In the genomic region with DNA sequence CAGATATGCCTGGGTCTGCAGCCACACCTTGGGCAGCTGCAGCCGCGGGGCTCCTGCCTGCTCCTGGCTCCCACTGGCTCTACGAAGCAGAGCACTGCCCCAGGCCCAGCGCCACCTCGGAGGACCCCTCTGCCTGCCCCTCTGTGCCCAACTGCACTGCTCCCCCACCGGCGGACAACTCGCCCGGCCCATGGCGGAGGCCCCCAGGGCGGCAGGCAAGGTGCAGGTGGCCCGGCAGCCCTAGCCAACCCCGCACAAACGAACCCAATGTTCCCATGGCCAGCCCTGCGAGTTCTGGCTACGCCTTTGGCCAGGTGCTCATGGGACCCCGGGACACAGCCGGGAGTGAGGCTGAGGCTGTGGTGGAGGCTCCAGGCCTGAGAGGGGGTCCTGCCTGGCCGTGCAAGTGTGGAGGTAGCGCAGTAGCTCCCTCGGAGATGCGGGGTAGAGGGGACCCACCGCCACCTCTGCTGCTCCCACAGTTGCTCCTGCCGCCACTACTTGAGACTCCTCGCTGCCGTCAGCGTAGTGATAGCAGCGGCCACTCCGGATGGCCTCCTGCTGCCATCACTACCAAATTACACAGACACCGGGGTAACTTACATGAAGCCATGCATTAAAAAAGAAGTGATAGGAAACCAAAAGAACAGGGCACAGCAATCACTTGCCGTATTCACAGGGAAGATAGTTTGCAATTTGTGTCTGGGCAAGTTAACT, we compare ENCODE assay signal across 25 cellular contexts.
DNase-seq lines count a peak whose midpoint lies in the region; ATAC-seq, FAIRE-seq and TF ChIP-seq lines count a peak whose summit lies in the region.
"Had no signal": no experiment of that assay in that cellular context is flagged by ENCODE, and none has a peak within 500 bp of the region (broad histone marks: within the 10 kb centered on the region; RNA-seq: fewer than 3 reads in every experiment).

No MANE protein-coding gene starts in this region.

- H3K9me3 Mint-ChIP-seq in activated CD4-positive, alpha-beta T cell treated with anti-CD3 and anti-CD28 coated beads, Interleukin-2, amount 10 ng/mL, durations not matched to agents 24 days and 14 days: peaks cover 15% of the 10 kb centered on the region
- no peaks in the 10 kb centered on the region for H3K9me3 Mint-ChIP-seq in activated naive CD8-positive, alpha-beta T cell treated with anti-CD3 and anti-CD28 coated beads for 36 hours

- TF ChIP-seq EP300 in H1 (IDR thresholded peaks at IDR 0.05; ENCODE audit: borderline replicate concordance in 1 of 2, low read depth in 2 of 2, low read length in 2 of 2): no peak

- H3K56ac ChIP-seq in H1 (replicated peaks; ENCODE audit: insufficient read length, low read depth, low read length): no peak overlapping the region

- H3K23me2 ChIP-seq in H1 (ENCODE audit: low read depth, low read length): no peaks in the 10 kb centered on the region

- no peak overlapping the region for H2BK20ac ChIP-seq in H1 (ENCODE audit: low read length)

- H3K14ac ChIP-seq in H1 (ENCODE audit: insufficient read length): no peak overlapping the region
- peak overlapping the region; percentile 82 for H3K14ac ChIP-seq in neuronal stem cell (ENCODE audit: low read length)

- TF ChIP-seq CTCF in H1 (IDR thresholded peaks at IDR 0.05; ENCODE audit: control extremely low read depth in 1 of 3, insufficient read depth in 1 of 3, low read depth in 1 of 3, low read length in 3 of 3): no peak

- H3K9ac ChIP-seq in H1 (replicated peaks in 1 of 4; ENCODE audit: extremely low read depth in 1 of 4, low read depth in 3 of 4, low read length in 3 of 4): no peak overlapping the region
- H3K9ac ChIP-seq in neuronal stem cell (ENCODE audit: low read depth, low read length, poor library complexity): no peak overlapping the region
- H3K9ac ChIP-seq: BLaER1, GM23248 had no signal

- H4K91ac ChIP-seq in H1 (replicated peaks; ENCODE audit: insufficient read length, low read length) (no peak overlapping the region), neuronal stem cell (ENCODE audit: low read depth, low read length, poor library complexity) (no peak overlapping the region)

- H3K23ac ChIP-seq in H1 (ENCODE audit: insufficient read length) (no peak overlapping the region), neuronal stem cell (ENCODE audit: low read depth, low read length, poor library complexity) (peak overlapping the region; percentile 34)

- H2BK5ac ChIP-seq in H1 (ENCODE audit: low read depth, low read length) (no peak overlapping the region), neuronal stem cell (ENCODE audit: low read length) (peak overlapping the region; percentile 59)

- no peaks in the 10 kb centered on the region for H3K9me3 ChIP-seq in H1 (ENCODE audit: insufficient read depth in 2 of 2, low read depth in 1 of 2, low read length in 1 of 2)
- no peaks in the 10 kb centered on the region for H3K9me3 ChIP-seq in neuronal stem cell (replicated peaks in 1 of 2; ENCODE audit: control insufficient read depth in 2 of 2, insufficient read depth in 1 of 2, low read depth in 1 of 2, low read length in 2 of 2)
- no peaks in the 10 kb centered on the region for H3K9me3 ChIP-seq in aorta (ENCODE audit: control insufficient read depth, low read length)

- H3K4me3 ChIP-seq in H1 (ENCODE audit: extremely low read depth in 1 of 4, insufficient read depth in 2 of 4, low read depth in 3 of 4, low read length in 4 of 4): no peak overlapping the region
- no peak overlapping the region for H3K4me3 ChIP-seq in neuronal stem cell (ENCODE audit: low read length in 2 of 2)
- H3K4me3 ChIP-seq in aorta (ENCODE audit: low read length in 2 of 2): no peak overlapping the region
- H3K4me3 ChIP-seq: BLaER1, GM12878, GM23248 had no signal

- intact Hi-C loops in activated CD4-positive, alpha-beta T cell treated with anti-CD3 and anti-CD28 coated beads, Interleukin-2, amount 10 ng/mL, durations not matched to agents 24 days and 14 days (cut with micrococcal nuclease): no loop called here
- intact Hi-C loops in aorta (cut with DNase I): no loop called here

- no peak for TF ChIP-seq POLR2A in H1 (IDR thresholded peaks at IDR 0.05; ENCODE audit: control extremely low read depth in 1 of 2, low read depth in 2 of 2, low read length in 2 of 2)

- DNase-seq in activated CD4-positive, alpha-beta T cell treated with anti-CD3 and anti-CD28 coated beads, Interleukin-2, amount 10 ng/mL, durations not matched to agents 24 days and 14 days: peak; percentile 21
- no peak for DNase-seq in activated CD4-positive, alpha-beta T cell treated with anti-CD3 and anti-CD28 coated beads for 4 hours
- DNase-seq in H1 (ENCODE audit: low read depth in 1 of 2, low spot score in 2 of 2): peak in 1 of 2 experiments; percentile 49
- DNase-seq in neuronal stem cell (ENCODE audit: low spot score): no peak
- DNase-seq in aorta: peak in 1 of 2 donors; percentile 68
- DNase-seq in stimulated activated naive CD4-positive, alpha-beta T cell treated with Interleukin-2 at 50 U/mL for 16 hours (lab: John Stamatoyannopoulos, UW): no peak
- no peak for DNase-seq in activated naive CD8-positive, alpha-beta T cell treated with anti-CD3 and anti-CD28 coated beads for 36 hours
- DNase-seq: Caco-2; CD4-positive, CD25-positive, alpha-beta regulatory T cell; CD8-positive, alpha-beta T cell; DMS153; DMS79; EL; GDM1; GM23248; HCEC 1CT had no signal

- POLR2A ChIA-PET in H1 (lab: Charles Lee; ENCODE audit: partially characterized antibody): interaction anchor here (1.2 kb wide), 1 partner anchor 15 kb away, joined by 4 read pairs; no protein-coding TSS in a partner anchor

- H2AK5ac ChIP-seq in H1 (ENCODE audit: low read depth, low read length) (no peak overlapping the region), neuronal stem cell (ENCODE audit: low read depth, low read length) (peak overlapping the region; percentile 91)

- H3K18ac ChIP-seq in H1 (ENCODE audit: extremely low read depth, low read length): no peak overlapping the region
- H3K18ac ChIP-seq in neuronal stem cell (ENCODE audit: low read length): peak overlapping the region; percentile 80

- H3K4ac ChIP-seq in H1 (replicated peaks; ENCODE audit: insufficient read length, low read depth, low read length) (no peak overlapping the region), neuronal stem cell (ENCODE audit: low read length) (peak overlapping the region; percentile 37)

- no peaks in the 10 kb centered on the region for H3K27me3 Mint-ChIP-seq in activated CD4-positive, alpha-beta T cell treated with anti-CD3 and anti-CD28 coated beads, Interleukin-2, amount 10 ng/mL, durations not matched to agents 24 days and 14 days
- no peaks in the 10 kb centered on the region for H3K27me3 Mint-ChIP-seq in activated naive CD8-positive, alpha-beta T cell treated with anti-CD3 and anti-CD28 coated beads for 36 hours
- H3K27me3 Mint-ChIP-seq: B cell; CD4-positive, CD25-positive, alpha-beta regulatory T cell had no signal

- 89% methylated on average over 28 of the region's 31 CpGs; no CpG with 5 or more reads in 1 of the 2 experiments for WGBS in H1 (ENCODE audit: extremely low coverage in 1 of 2, insufficient coverage in 1 of 2, insufficient read length in 1 of 2, insufficient replicate concordance in 2 of 2, low coverage in 1 of 2, low lambda C conversion rate in 2 of 2, missing lambda C conversion rate in 1 of 2), 2 experiments
- no CpG with 5 or more reads among the region's 31 CpGs for WGBS in neuronal stem cell (ENCODE audit: extremely low coverage in 2 of 2, insufficient read length in 2 of 2, insufficient replicate concordance in 1 of 2), 2 donors
- 93 to 97% methylated on average over 31 of the region's 31 CpGs for WGBS in aorta, 2 donors

- TF ChIP-seq RAD21 in H1 (IDR thresholded peaks at IDR 0.05 in 1 of 2, conservative IDR thresholded peaks at IDR 0.05 in 1 of 2; ENCODE audit: low read depth in 2 of 2, low read length in 2 of 2): no peak

- H3K27me3 ChIP-seq in H1 (replicated peaks in 1 of 4; ENCODE audit: control insufficient read depth in 3 of 4, extremely low read depth in 1 of 4, insufficient read depth in 3 of 4, low read length in 3 of 4) (no peaks in the 10 kb centered on the region), neuronal stem cell (ENCODE audit: control insufficient read depth in 3 of 3, insufficient read depth in 3 of 3, low read depth in 1 of 3, low read length in 3 of 3) (no peaks in the 10 kb centered on the region), aorta (ENCODE audit: control insufficient read depth in 1 of 2, insufficient read depth in 2 of 2, low read length in 1 of 2) (no peaks in the 10 kb centered on the region)
- H3K27me3 ChIP-seq: BLaER1 had no signal

- H3K4me2 ChIP-seq in H1 (ENCODE audit: insufficient read depth in 1 of 2, low read depth in 2 of 2, low read length in 2 of 2) (no peak overlapping the region), neuronal stem cell (ENCODE audit: insufficient read depth, low read length, poor library complexity, severe bottlenecking) (no peak overlapping the region)
- H3K4me2 ChIP-seq: BLaER1 had no signal

- no peaks in the 10 kb centered on the region for H4K20me1 ChIP-seq in H1 (replicated peaks in 1 of 2; ENCODE audit: control insufficient read depth in 1 of 2, insufficient read depth in 2 of 2, low read length in 2 of 2)
- H4K20me1 ChIP-seq: BLaER1 had no signal

- H2BK12ac ChIP-seq in H1 (ENCODE audit: low read depth, low read length) (no peak overlapping the region), neuronal stem cell (ENCODE audit: low read length) (no peak overlapping the region)

- FAIRE-seq in H1 (lab: Jason Lieb, UNC): no peak
- FAIRE-seq: A204.1, GM12878, GM19239, H54 had no signal

- H3K36me3 ChIP-seq in H1 (ENCODE audit: control insufficient read depth in 2 of 4, insufficient read depth in 4 of 4, low read length in 3 of 4) (no peaks in the 10 kb centered on the region), neuronal stem cell (replicated peaks in 1 of 2; ENCODE audit: control insufficient read depth in 2 of 2, insufficient read depth in 2 of 2, low read length in 2 of 2) (no peaks in the 10 kb centered on the region), aorta (ENCODE audit: control insufficient read depth in 1 of 2, insufficient read depth in 2 of 2, low read length in 1 of 2) (no peaks in the 10 kb centered on the region)
- H3K36me3 ChIP-seq: BLaER1 had no signal

- H3K27ac Mint-ChIP-seq in activated CD4-positive, alpha-beta T cell treated with anti-CD3 and anti-CD28 coated beads, Interleukin-2, amount 10 ng/mL, durations not matched to agents 24 days and 14 days: no peak overlapping the region
- H3K27ac Mint-ChIP-seq in activated naive CD8-positive, alpha-beta T cell treated with anti-CD3 and anti-CD28 coated beads for 36 hours: no peak overlapping the region
- H3K27ac Mint-ChIP-seq: B cell; CD4-positive, CD25-positive, alpha-beta regulatory T cell; CD8-positive, alpha-beta T cell had no signal

- H3K79me1 ChIP-seq in H1 (ENCODE audit: low read depth, low read length) (no peaks in the 10 kb centered on the region), neuronal stem cell (ENCODE audit: low read depth, low read length) (no peaks in the 10 kb centered on the region)

- H3K4me1 Mint-ChIP-seq in activated CD4-positive, alpha-beta T cell treated with anti-CD3 and anti-CD28 coated beads, Interleukin-2, amount 10 ng/mL, durations not matched to agents 24 days and 14 days: peaks cover 6% of the 10 kb centered on the region
- H3K4me1 Mint-ChIP-seq in activated naive CD8-positive, alpha-beta T cell treated with anti-CD3 and anti-CD28 coated beads for 36 hours: peaks cover 8% of the 10 kb centered on the region
- H3K4me1 Mint-ChIP-seq: B cell had no signal

- H3K27ac ChIP-seq in H1 (ENCODE audit: low read depth, low read length) (no peak overlapping the region), neuronal stem cell (replicated peaks; ENCODE audit: low read length) (no peak overlapping the region), aorta (ENCODE audit: low read depth in 1 of 2, low read length in 2 of 2) (no peak overlapping the region)
- H3K27ac ChIP-seq: 22Rv1, BLaER1, C4-2B, GM23248 had no signal

- peak overlapping the region; percentile 92; the same call in 1 of the 2 replicates for H4K8ac ChIP-seq in H1 (ENCODE audit: extremely low read depth, insufficient read depth, low read length)
- H4K8ac ChIP-seq in neuronal stem cell (ENCODE audit: low read depth, low read length): peak overlapping the region; percentile 65

- H2AFZ ChIP-seq in H1 (ENCODE audit: low read length): peak overlapping the region; percentile 60; the same call in 1 of the 2 replicates
- no peak overlapping the region for H2AFZ ChIP-seq in neuronal stem cell (ENCODE audit: low read length)
- H2AFZ ChIP-seq: GM23248 had no signal

- no peak overlapping the region for H3K4me3 Mint-ChIP-seq in activated CD4-positive, alpha-beta T cell treated with anti-CD3 and anti-CD28 coated beads, Interleukin-2, amount 10 ng/mL, durations not matched to agents 24 days and 14 days
- H3K4me3 Mint-ChIP-seq in activated naive CD8-positive, alpha-beta T cell treated with anti-CD3 and anti-CD28 coated beads for 36 hours: no peak overlapping the region
- H3K4me3 Mint-ChIP-seq: B cell; CD8-positive, alpha-beta T cell had no signal

- H3K79me2 ChIP-seq in H1 (ENCODE audit: control insufficient read depth in 1 of 2, insufficient read depth in 2 of 2, low read length in 2 of 2): no peaks in the 10 kb centered on the region

- H2BK120ac ChIP-seq in H1 (replicated peaks; ENCODE audit: low read depth, low read length) (no peak overlapping the region), neuronal stem cell (ENCODE audit: low read depth, low read length) (no peak overlapping the region)

- no peak overlapping the region for H2BK15ac ChIP-seq in H1 (ENCODE audit: low read length)
- peak overlapping the region; percentile 94 for H2BK15ac ChIP-seq in neuronal stem cell (ENCODE audit: low read length)

- ATAC-seq in aorta (ENCODE audit: low FRiP score) (peak; percentile 54), HG03135 (IDR thresholded peaks at IDR 0.05; ENCODE audit: unreplicated experiment) (no peak)
- ATAC-seq: CD8-positive, alpha-beta T cell; GM12878 had no signal

- CTCF ChIA-PET in H1 (lab: Charles Lee; ENCODE audit: partially characterized antibody): interaction anchor here (1.3 to 1.4 kb wide), 2 partner anchors 12 to 15 kb away, joined by 3 read pairs; no protein-coding TSS in a partner anchor

- peaks cover 18% of the 10 kb centered on the region for H3K36me3 Mint-ChIP-seq in activated CD4-positive, alpha-beta T cell treated with anti-CD3 and anti-CD28 coated beads, Interleukin-2, amount 10 ng/mL, durations not matched to agents 24 days and 14 days (ENCODE audit: low read depth)
- H3K36me3 Mint-ChIP-seq in activated naive CD8-positive, alpha-beta T cell treated with anti-CD3 and anti-CD28 coated beads for 36 hours: no peaks in the 10 kb centered on the region
- H3K36me3 Mint-ChIP-seq: CD4-positive, CD25-positive, alpha-beta regulatory T cell; CD8-positive, alpha-beta T cell had no signal

- no peak overlapping the region for H4K5ac ChIP-seq in H1 (ENCODE audit: insufficient read length, low read depth, low read length)

- no peaks in the 10 kb centered on the region for H3K4me1 ChIP-seq in H1 (replicated peaks in 1 of 4; ENCODE audit: control insufficient read depth in 3 of 4, insufficient read depth in 4 of 4, low read length in 3 of 4)
- H3K4me1 ChIP-seq in neuronal stem cell (ENCODE audit: control insufficient read depth in 2 of 2, insufficient read depth in 1 of 2, low read depth in 1 of 2, low read length in 2 of 2): no peaks in the 10 kb centered on the region
- H3K4me1 ChIP-seq in aorta (ENCODE audit: control insufficient read depth in 1 of 2, insufficient read depth in 2 of 2, low read length in 2 of 2): no peaks in the 10 kb centered on the region
- H3K4me1 ChIP-seq: BLaER1, Caco-2 had no signal
